ENCODE assay signal across 24 cellular contexts in genomic region chr2:231047922-231048544, GRCh38. TPM values are rescaled to one million over a fixed set of nuclear protein-coding genes. Genes with fewer than 3 reads are reported as not detected.
DNase-seq lines count a peak whose midpoint lies in the region; TF ChIP-seq lines count a peak whose summit lies in the region.
"Had no signal": no experiment of that assay in that cellular context is flagged by ENCODE, and none has a peak within 500 bp of the region (broad histone marks: within the 10 kb centered on the region; RNA-seq: fewer than 3 reads in every experiment).

No MANE protein-coding gene starts in this region.

- H3K79me2 ChIP-seq in OCI-LY7 (ENCODE audit: insufficient read depth, low read depth, low read length) = no peaks in the 10 kb centered on the region

- DNase-seq in Caco-2 (no peak), dorsolateral prefrontal cortex (no peak), medulla oblongata (ENCODE audit: extremely low spot score) (peak; percentile 48), substantia nigra (lab: John Stamatoyannopoulos, UW) (peak in 6 of 49 donors; percentile 42 to 73 (median 62)), NOMO-1 treated with DMSO at 0.1 percent for 48 hours (lab: John Stamatoyannopoulos, UW; ENCODE audit: unreplicated experiment) (no peak), NCI-H510A treated with DMSO at 0.1 percent for 48 hours (lab: John Stamatoyannopoulos, UW) (no peak), OCI-LY7 (ENCODE audit: low spot score) (no peak)
- DNase-seq: CD4-positive, CD25-positive, alpha-beta regulatory T cell; H9; KBM-7; MV-4-11; NCI-H1105; NCI-H1436 treated with DMSO at 0.1 percent for 48 hours; NCI-H187 treated with DMSO at 0.1 percent for 48 hours; NCI-H2107; NCI-H446; NK-92 treated with Interleukin-12 subunit alpha and Interleukin-12 subunit beta, amount 100 ng/mL, for 24 hours; SHP77 treated with DMSO at 0.1 percent for 48 hours had no signal

- intact Hi-C loops in Caco-2 (cut with micrococcal nuclease; ENCODE audit: unreplicated experiment) (no loop called here), dorsolateral prefrontal cortex (cut with DNase I) (no loop called here), OCI-LY7 (cut with micrococcal nuclease; ENCODE audit: unreplicated experiment) (no loop called here)

- H4K20me1 ChIP-seq in OCI-LY7 (ENCODE audit: insufficient read depth, low read length) = no peaks in the 10 kb centered on the region
- H4K20me1 ChIP-seq: BLaER1 had no signal

- H3K27ac ChIP-seq in dorsolateral prefrontal cortex (peak overlapping the region; percentile 79 to 99 (median 94)), substantia nigra (ENCODE audit: low read depth, low read length, poor library complexity, severe bottlenecking) (peak overlapping the region; percentile 94), OCI-LY7 (ENCODE audit: low read depth, low read length, poor library complexity, severe bottlenecking) (no peak overlapping the region)
- H3K27ac ChIP-seq: BLaER1, RWPE1, SK-N-MC had no signal

- no peaks in the 10 kb centered on the region for H3K9me2 ChIP-seq in OCI-LY7 (ENCODE audit: insufficient read depth, low read length)

- POLR2A ChIA-PET in Caco-2 (lab: Charles Lee) = interaction anchor here (1.0 kb wide), 1 partner anchor 40 kb away, joined by 3 read pairs; no protein-coding TSS in a partner anchor
- POLR2A ChIA-PET in OCI-LY7 (lab: Charles Lee) = interaction anchor here (0.5 to 1.9 kb wide), 3 partner anchors 11 to 80 kb away, joined by 3 to 4 read pairs (median 3); no protein-coding TSS in a partner anchor

- peaks cover 56% of the 10 kb centered on the region for H3K36me3 Mint-ChIP-seq in Caco-2 (ENCODE audit: insufficient read depth, unreplicated experiment)
- H3K36me3 Mint-ChIP-seq: CD4-positive, CD25-positive, alpha-beta regulatory T cell had no signal

- H3K4me1 ChIP-seq in Caco-2 = peaks cover 45% of the 10 kb centered on the region
- H3K4me1 ChIP-seq in OCI-LY7 (ENCODE audit: insufficient read depth, low read length, poor library complexity, severe bottlenecking) = peaks cover 5% of the 10 kb centered on the region

- CTCF ChIA-PET in Caco-2 (lab: Charles Lee) = no interaction called here
- CTCF ChIA-PET in OCI-LY7 (lab: Charles Lee; ENCODE audit: unreplicated experiment) = no interaction called here

- H3K4me3 ChIP-seq in Caco-2 (ENCODE audit: low read depth, low read length) (no peak overlapping the region), dorsolateral prefrontal cortex (peak overlapping the region in 29 of 59 donors; percentile 0 to 43 (median 18)), OCI-LY7 (ENCODE audit: low read depth, low read length, poor library complexity, severe bottlenecking) (no peak overlapping the region)
- H3K4me3 ChIP-seq: BLaER1, GM23338, SK-N-MC had no signal

- H3K27ac Mint-ChIP-seq in Caco-2 (ENCODE audit: unreplicated experiment) = no peak overlapping the region
- H3K27ac Mint-ChIP-seq: CD4-positive, CD25-positive, alpha-beta regulatory T cell; GM23338; H9 had no signal

- H3K36me3 ChIP-seq in Caco-2 (ENCODE audit: control insufficient read depth, insufficient read depth, low read length) (0 out of 2 replicates have a peak, but pooled peaks cover 3% of the 10 kb centered on the region), OCI-LY7 (ENCODE audit: insufficient read depth, low read length) (no peaks in the 10 kb centered on the region)
- H3K36me3 ChIP-seq: BLaER1 had no signal

- no peak overlapping the region for H2AFZ ChIP-seq in OCI-LY7 (ENCODE audit: low read length)
- H2AFZ ChIP-seq: GM23338 had no signal

- H3K27me3 Mint-ChIP-seq in Caco-2 (ENCODE audit: insufficient read depth, unreplicated experiment) = no peaks in the 10 kb centered on the region

- H3K4me2 ChIP-seq in OCI-LY7 (ENCODE audit: low read length) = no peak overlapping the region
- H3K4me2 ChIP-seq: BLaER1, GM23338 had no signal

- H3K4me3 Mint-ChIP-seq in Caco-2 (ENCODE audit: unreplicated experiment) = no peak overlapping the region
- H3K4me3 Mint-ChIP-seq: GM23338, H9 had no signal

- H3K27me3 ChIP-seq in Caco-2 (replicated peaks; ENCODE audit: control insufficient read depth, insufficient read depth, low read length) (no peaks in the 10 kb centered on the region), dorsolateral prefrontal cortex (no peaks in the 10 kb centered on the region)
- H3K27me3 ChIP-seq: BLaER1 had no signal

- H3K9me3 ChIP-seq in Caco-2 (no peaks in the 10 kb centered on the region), OCI-LY7 (ENCODE audit: low read length) (no peaks in the 10 kb centered on the region)
- H3K9me3 ChIP-seq: BLaER1 had no signal

- TF ChIP-seq CTCF in Caco-2 (IDR thresholded peaks at IDR 0.05; ENCODE audit: insufficient read depth in 1 of 2, low read depth in 1 of 2, low read length in 1 of 2, severe bottlenecking in 1 of 2, unreplicated experiment in 1 of 2) (no peak), dorsolateral prefrontal cortex (IDR thresholded peaks at IDR 0.05 in 54 of 56, conservative IDR thresholded peaks at IDR 0.05 in 2 of 56; ENCODE audit: low read depth in 1 of 56, partially characterized antibody in 56 of 56) (peak in 1 of 56 donors; percentile 24), OCI-LY7 (conservative IDR thresholded peaks at IDR 0.05; ENCODE audit: low read length) (no peak)

- H3K9me3 Mint-ChIP-seq in Caco-2 (ENCODE audit: unreplicated experiment) = no peaks in the 10 kb centered on the region
- H3K9me3 Mint-ChIP-seq: GM23338, H9 had no signal

- TSS peak; percentile 1 for BruUV-seq in Caco-2 (replicated peaks; lab: Mats Ljungman, UMichigan)
- BruUV-seq in OCI-LY7 (replicated peaks; lab: Mats Ljungman, UMichigan) = no TSS peak

- H3K4me1 Mint-ChIP-seq in Caco-2 (ENCODE audit: low read depth, unreplicated experiment) = no peaks in the 10 kb centered on the region

RNA-seq across cellular contexts. Expression of gene PSMD1, which starts 8.6 kb away (rescaled TPM):
- 120 and 126 TPM in 2 replicates for total RNA-seq in Caco-2 (2022)
- 100 to 1,000 TPM in 101 of 120 experiments, 10 to 100 TPM in 19; 86.5 to 175 (median 121) TPM for total RNA-seq in dorsolateral prefrontal cortex
- 60.5 and 74.5 TPM in 2 replicates for total RNA-seq in OCI-LY7 (2014; rRNA removed; shearing (Covaris generic))
- total RNA-seq in OCI-LY7 (2022) = 81.2 and 105 TPM in 2 replicates

RNA-seq across cellular contexts. Expression of gene C2orf72, which starts 10.7 kb away (rescaled TPM):
- total RNA-seq in Caco-2 (2022) = 90.5 and 105 TPM in 2 replicates
- 100 to 1,000 TPM in 9 of 120 experiments, 10 to 100 TPM in 111; 46.0 to 121 (median 74.5) TPM for total RNA-seq in dorsolateral prefrontal cortex
- total RNA-seq in OCI-LY7 (2014; rRNA removed; shearing (Covaris generic)) = not detected in 2 replicates
- total RNA-seq in OCI-LY7 (2022) = not detected in 2 replicates
- total RNA-seq: CD4-positive, CD25-positive, alpha-beta regulatory T cell; MCF 10A had no signal

RNA-seq across cellular contexts. Expression of gene SPATA3, which starts 52.1 kb away (rescaled TPM):
- total RNA-seq in Caco-2 (2022) (not detected in 2 replicates), dorsolateral prefrontal cortex (under 1 TPM in 6 of 120 experiments, not detected in 114; 0.37 to 0.81 (median 0.63) TPM), OCI-LY7 (2022) (not detected in 2 replicates)
- not detected in 2 replicates for total RNA-seq in OCI-LY7 (2014; rRNA removed; shearing (Covaris generic))
- total RNA-seq: GM23338, H9, LHCN-M2, MCF 10A had no signal

Comparison
In these comparisons a context has a peak if more than half of its experiments do, and no peak if none do; other contexts are left out.
1. RNA of gene C2orf72, which starts 10.7 kb away (total RNA-seq): 90.5 to 105 TPM in Caco-2 and 46.0 to 121 TPM in dorsolateral prefrontal cortex; not detected in OCI-LY7; every median in the first group is over 10 times any median in the second.